Comparison of ENCODE assay signal across 22 cellular contexts in genomic region chr12:10624631-10625030, GRCh38. TPM values are rescaled to one million over a fixed set of nuclear protein-coding genes. Genes with fewer than 3 reads are reported as not detected.
"Had no signal": no experiment of that assay in that cellular context is flagged by ENCODE, and none has a peak within 500 bp of the region (broad histone marks: within the 10 kb centered on the region; RNA-seq: fewer than 3 reads in every experiment).

No MANE protein-coding gene starts in this region.

- H3K4me1 ChIP-seq: gastrocnemius medialis, heart right ventricle, neural progenitor cell, tibial artery, upper lobe of right lung had no signal

- H3K9me3 ChIP-seq: gastrocnemius medialis, heart right ventricle, ovary, tibial artery, upper lobe of right lung had no signal

- H3K27me3 ChIP-seq: gastrocnemius medialis, neural progenitor cell, ovary, tibial artery, upper lobe of right lung had no signal

- FAIRE-seq: islet of Langerhans had no signal

- H2AFZ ChIP-seq: neural progenitor cell had no signal

- H3K27ac ChIP-seq: coronary artery, dorsolateral prefrontal cortex, gastrocnemius medialis, heart right ventricle, neural progenitor cell, ovary, tibial artery, upper lobe of right lung had no signal

- H3K4me2 ChIP-seq: neural progenitor cell, smooth muscle cell had no signal

- DNase-seq: dorsolateral prefrontal cortex; effector CD8-positive, alpha-beta T cell; gastrocnemius medialis; heart right ventricle; hypothalamus; kidney glomerular epithelial cell; mammary epithelial cell; nucleus accumbens; ovary; right cardiac atrium; stimulated activated CD4-positive, alpha-beta T cell treated with anti-CD3 and anti-CD28 coated beads, Interleukin-4, amount 100 ng/mL, for 1 hour; stimulated activated CD8-positive, alpha-beta memory T cell treated with anti-CD3 and anti-CD28 coated beads, Interleukin-4, amount 100 ng/mL, for 48 hours; tibial artery; upper lobe of right lung had no signal

- ATAC-seq: esophagus mucosa; gastrocnemius medialis; natural killer cell treated with Interleukin-12 subunit alpha and Interleukin-12 subunit beta and Interleukin-15 and Interleukin-18, amount 100 ng/mL, for 72 hours; right cardiac atrium; stimulated activated effector memory CD8-positive, alpha-beta T cell treated with anti-CD3 and anti-CD28 coated beads, Interleukin-12 subunit alpha, Interleukin-12 subunit beta, amount 100 ng/mL, for 72 hours; upper lobe of right lung had no signal

- H3K4me3 ChIP-seq: coronary artery, dorsolateral prefrontal cortex, gastrocnemius medialis, heart right ventricle, neural progenitor cell, ovary, smooth muscle cell, tibial artery, upper lobe of right lung had no signal

- H3K9ac ChIP-seq: neural progenitor cell had no signal

- H3K36me3 ChIP-seq: gastrocnemius medialis, heart right ventricle, neural progenitor cell, ovary, tibial artery, upper lobe of right lung had no signal

RNA-seq across cellular contexts. Expression of gene STYK1, which starts 49.2 kb away (rescaled TPM):
- total RNA-seq: mesenteric fat pad had no signal
